ENCODE assay signal across 1 cellular context in the genomic region with DNA sequence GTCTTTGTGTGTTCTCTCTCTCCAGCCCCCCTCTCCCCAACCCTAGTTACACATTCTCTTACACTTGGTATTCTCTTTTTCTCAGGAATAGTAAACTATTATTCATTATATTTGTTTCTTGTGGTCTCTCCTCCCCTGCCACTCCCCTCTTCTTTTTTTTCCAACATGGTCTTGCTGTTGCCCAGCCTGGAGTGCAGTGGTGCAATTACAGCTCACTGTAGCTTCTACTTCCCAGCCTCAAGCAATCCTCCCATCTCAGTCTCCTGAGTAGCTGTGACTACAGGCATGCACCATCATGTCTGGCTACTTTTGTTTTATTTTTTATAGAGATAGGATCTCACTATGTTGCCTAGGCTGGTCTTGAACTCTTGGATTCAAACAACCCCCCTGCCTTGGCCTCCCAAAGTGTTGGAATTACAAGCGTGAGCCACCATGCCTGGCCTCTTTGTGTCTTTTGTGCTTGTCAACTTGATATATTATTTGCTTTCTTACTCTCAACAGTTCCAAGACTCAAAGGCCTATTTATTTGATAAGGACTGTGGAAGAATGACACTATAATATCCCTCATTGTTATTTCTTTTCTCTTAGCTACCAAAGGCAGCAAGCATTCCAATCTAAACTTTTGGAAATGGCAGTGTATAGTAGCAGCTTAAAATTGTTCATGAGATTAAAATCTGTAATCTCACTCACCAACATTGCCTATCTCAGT.
TF ChIP-seq lines count a peak whose summit lies in the region.

No MANE protein-coding gene starts in this region.

TF ChIP-seq in HEK293, 187 proteins besides CTCF, POLR2A, EP300 and RAD21 (continued from another document):
- TF ChIP-seq ZNF610 (tag by site-specific recombination; IDR thresholded peaks at IDR 0.05; ENCODE audit: borderline replicate concordance): peak; percentile 14; the same call in 1 of the 2 replicates
- TF ChIP-seq HOXA7 (CRISPR knock-in tag; IDR thresholded peaks at IDR 0.05; ENCODE audit: borderline replicate concordance): no peak
- TF ChIP-seq GLI4 (tag by site-specific recombination; IDR thresholded peaks at IDR 0.05): no peak
- TF ChIP-seq WT1 (tag by site-specific recombination; IDR thresholded peaks at IDR 0.05): peak; percentile 61
